Comparison of ENCODE assay signal across 21 cellular contexts in the genomic region with DNA sequence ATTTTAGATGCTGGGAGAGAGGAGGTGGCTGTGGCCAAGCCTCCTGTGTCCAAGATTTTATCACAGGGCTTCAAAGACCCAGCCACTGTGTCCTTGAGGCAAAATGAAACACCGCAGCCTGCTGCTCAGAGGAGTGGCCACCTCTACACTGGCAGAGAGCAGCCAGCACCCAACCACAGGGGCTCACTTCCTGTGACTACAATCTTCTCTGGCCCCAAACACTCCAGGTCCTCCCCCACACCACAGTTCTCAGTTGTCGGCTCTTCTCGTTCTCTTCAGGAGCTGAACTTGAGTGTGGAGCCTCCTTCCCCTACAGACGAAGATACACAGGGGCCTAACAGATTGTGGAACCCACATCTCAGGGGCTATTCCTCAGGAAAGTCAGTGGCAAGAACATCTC. TPM values are rescaled to one million over a fixed set of nuclear protein-coding genes. Genes with fewer than 3 reads are reported as not detected.
A peak's percentile ranks its signal among the peaks of the same experiment; 100 is the strongest.
DNase-seq lines count a peak whose midpoint lies in the region; ATAC-seq and TF ChIP-seq lines count a peak whose summit lies in the region.
"Had no signal": no experiment of that assay in that cellular context is flagged by ENCODE, and none has a peak within 500 bp of the region (broad histone marks: within the 10 kb centered on the region; RNA-seq: fewer than 3 reads in every experiment).

No MANE protein-coding gene starts in this region.

- no peak overlapping the region for H3K27ac ChIP-seq in CD4-positive, alpha-beta T cell (ENCODE audit: low read depth, low read length)
- H3K27ac ChIP-seq: A549, ascending aorta, ovary had no signal

- peak; percentile 80 for ATAC-seq in activated CD8-positive, alpha-beta memory T cell treated with anti-CD3 and anti-CD28 coated beads, Interleukin-2, amount 10 ng/mL, durations not matched to agents 7 days and 5 days
- peak; percentile 78 for ATAC-seq in activated naive CD8-positive, alpha-beta T cell treated with anti-CD3 and anti-CD28 coated beads, Interleukin-2, amount 50 U/mL, for 24 hours
- ATAC-seq in stimulated activated naive CD8-positive, alpha-beta T cell treated with anti-CD3 and anti-CD28 coated beads, Interleukin-15, amount 100 ng/mL, for 72 hours = peak; percentile 86
- no peak for ATAC-seq in left ventricle myocardium superior
- ATAC-seq in CD4-positive, alpha-beta T cell (ENCODE audit: poor library complexity) = no peak
- ATAC-seq: A549, sciatic nerve had no signal

- no peak for TF ChIP-seq CTCF in CD4-positive, alpha-beta T cell (IDR thresholded peaks at IDR 0.05)

- POLR2A ChIA-PET in CD4-positive, alpha-beta T cell (lab: Charles Lee) = no interaction called here

- H3K4me3 Mint-ChIP-seq in activated CD8-positive, alpha-beta memory T cell treated with anti-CD3 and anti-CD28 coated beads, Interleukin-2, amount 10 ng/mL, durations not matched to agents 7 days and 5 days = no peak overlapping the region
- H3K4me3 Mint-ChIP-seq in T-helper 2 cell treated with Interferon-gamma antibody and Interleukin-4, amounts not matched to agents 5 μg/mL and 100 μg/mL, for 36 hours = no peak overlapping the region
- H3K4me3 Mint-ChIP-seq in activated naive CD8-positive, alpha-beta T cell treated with anti-CD3 and anti-CD28 coated beads, Interleukin-2, amount 50 U/mL, for 24 hours = no peak overlapping the region
- H3K4me3 Mint-ChIP-seq in stimulated activated naive CD8-positive, alpha-beta T cell treated with anti-CD3 and anti-CD28 coated beads, Interleukin-15, amount 100 ng/mL, for 72 hours = no peak overlapping the region
- no peak overlapping the region for H3K4me3 Mint-ChIP-seq in CD4-positive, alpha-beta T cell

- no peaks in the 10 kb centered on the region for H3K27me3 ChIP-seq in CD4-positive, alpha-beta T cell (ENCODE audit: control insufficient read depth, insufficient read depth, low read length)
- H3K27me3 ChIP-seq: ascending aorta, ovary had no signal

- peaks cover 30% of the 10 kb centered on the region for H3K4me1 Mint-ChIP-seq in activated CD8-positive, alpha-beta memory T cell treated with anti-CD3 and anti-CD28 coated beads, Interleukin-2, amount 10 ng/mL, durations not matched to agents 7 days and 5 days
- peaks cover 14% of the 10 kb centered on the region for H3K4me1 Mint-ChIP-seq in T-helper 2 cell treated with Interferon-gamma antibody and Interleukin-4, amounts not matched to agents 5 μg/mL and 100 μg/mL, for 36 hours (ENCODE audit: low read depth)
- H3K4me1 Mint-ChIP-seq in activated naive CD8-positive, alpha-beta T cell treated with anti-CD3 and anti-CD28 coated beads, Interleukin-2, amount 50 U/mL, for 24 hours = peaks cover 11% of the 10 kb centered on the region
- peaks cover 18% of the 10 kb centered on the region for H3K4me1 Mint-ChIP-seq in stimulated activated naive CD8-positive, alpha-beta T cell treated with anti-CD3 and anti-CD28 coated beads, Interleukin-15, amount 100 ng/mL, for 72 hours
- no peaks in the 10 kb centered on the region for H3K4me1 Mint-ChIP-seq in CD4-positive, alpha-beta T cell (ENCODE audit: low read depth)

- no peaks in the 10 kb centered on the region for H3K9me3 ChIP-seq in CD4-positive, alpha-beta T cell (ENCODE audit: control insufficient read depth, low read length)
- H3K9me3 ChIP-seq: A549, ascending aorta, ovary had no signal

- DNase-seq in activated CD8-positive, alpha-beta memory T cell treated with anti-CD3 and anti-CD28 coated beads, Interleukin-2, amount 10 ng/mL, durations not matched to agents 7 days and 5 days = peak; percentile 70
- DNase-seq in activated CD8-positive, alpha-beta memory T cell treated with anti-CD3 and anti-CD28 coated beads, Interleukin-2, amount 50 U/mL, for 4 hours = no peak
- peak; percentile 33 for DNase-seq in T-helper 2 cell treated with Interferon-gamma antibody and Interleukin-4, amounts not matched to agents 5 μg/mL and 100 μg/mL, for 36 hours (ENCODE audit: low spot score)
- DNase-seq in activated naive CD8-positive, alpha-beta T cell treated with anti-CD3 and anti-CD28 coated beads, Interleukin-2, amount 50 U/mL, for 24 hours = peak; percentile 9
- no peak for DNase-seq in stimulated activated naive CD8-positive, alpha-beta T cell treated with anti-CD3 and anti-CD28 coated beads, Interleukin-15, amount 100 ng/mL, for 72 hours
- DNase-seq in H4 (ENCODE audit: low spot score) (no peak), left ventricle myocardium superior (no peak)
- DNase-seq in CD4-positive, alpha-beta T cell = no peak
- DNase-seq: activated CD4-positive, alpha-beta T cell treated with anti-CD3 and anti-CD28 coated beads, Interleukin-2, amount 50 U/mL, for 4 hours; activated gamma-delta T cell treated with Interleukin-2 at 50 U/mL for 16 hours; DMS 273 treated with DMSO at 0.1 percent for 48 hours; effector CD4-positive, alpha-beta T cell; GDM1; Karpas-422; NCI-H1436 treated with DMSO at 0.1 percent for 48 hours; NCI-H82; ovary; T1000 had no signal

- peak overlapping the region; percentile 13 for H3K27ac Mint-ChIP-seq in activated CD8-positive, alpha-beta memory T cell treated with anti-CD3 and anti-CD28 coated beads, Interleukin-2, amount 10 ng/mL, durations not matched to agents 7 days and 5 days
- peak overlapping the region; percentile 74 for H3K27ac Mint-ChIP-seq in T-helper 2 cell treated with Interferon-gamma antibody and Interleukin-4, amounts not matched to agents 5 μg/mL and 100 μg/mL, for 36 hours
- H3K27ac Mint-ChIP-seq in activated naive CD8-positive, alpha-beta T cell treated with anti-CD3 and anti-CD28 coated beads, Interleukin-2, amount 50 U/mL, for 24 hours = no peak overlapping the region
- H3K27ac Mint-ChIP-seq in stimulated activated naive CD8-positive, alpha-beta T cell treated with anti-CD3 and anti-CD28 coated beads, Interleukin-15, amount 100 ng/mL, for 72 hours = no peak overlapping the region
- no peak overlapping the region for H3K27ac Mint-ChIP-seq in CD4-positive, alpha-beta T cell

- H3K9me3 Mint-ChIP-seq in activated CD8-positive, alpha-beta memory T cell treated with anti-CD3 and anti-CD28 coated beads, Interleukin-2, amount 10 ng/mL, durations not matched to agents 7 days and 5 days (ENCODE audit: low read depth) = no peaks in the 10 kb centered on the region
- H3K9me3 Mint-ChIP-seq in T-helper 2 cell treated with Interferon-gamma antibody and Interleukin-4, amounts not matched to agents 5 μg/mL and 100 μg/mL, for 36 hours = no peaks in the 10 kb centered on the region
- no peaks in the 10 kb centered on the region for H3K9me3 Mint-ChIP-seq in activated naive CD8-positive, alpha-beta T cell treated with anti-CD3 and anti-CD28 coated beads, Interleukin-2, amount 50 U/mL, for 24 hours
- H3K9me3 Mint-ChIP-seq in stimulated activated naive CD8-positive, alpha-beta T cell treated with anti-CD3 and anti-CD28 coated beads, Interleukin-15, amount 100 ng/mL, for 72 hours = no peaks in the 10 kb centered on the region
- no peaks in the 10 kb centered on the region for H3K9me3 Mint-ChIP-seq in CD4-positive, alpha-beta T cell

- intact Hi-C loops in left ventricle myocardium superior (cut with micrococcal nuclease) = no loop called here
- intact Hi-C loops in CD4-positive, alpha-beta T cell (cut with DNase I, micrococcal nuclease) = no loop called here

- CTCF ChIA-PET in activated CD8-positive, alpha-beta memory T cell treated with anti-CD3 and anti-CD28 coated beads, Interleukin-2, amount 10 ng/mL, durations not matched to agents 7 days and 5 days (lab: Charles Lee) = no interaction called here
- CTCF ChIA-PET in CD4-positive, alpha-beta T cell (lab: Charles Lee) = no interaction called here

- peaks cover 4% of the 10 kb centered on the region for H3K36me3 Mint-ChIP-seq in activated CD8-positive, alpha-beta memory T cell treated with anti-CD3 and anti-CD28 coated beads, Interleukin-2, amount 10 ng/mL, durations not matched to agents 7 days and 5 days
- peaks cover 5% of the 10 kb centered on the region for H3K36me3 Mint-ChIP-seq in T-helper 2 cell treated with Interferon-gamma antibody and Interleukin-4, amounts not matched to agents 5 μg/mL and 100 μg/mL, for 36 hours (ENCODE audit: low read depth)
- peaks cover 4% of the 10 kb centered on the region for H3K36me3 Mint-ChIP-seq in activated naive CD8-positive, alpha-beta T cell treated with anti-CD3 and anti-CD28 coated beads, Interleukin-2, amount 50 U/mL, for 24 hours (ENCODE audit: low read depth)
- no peaks in the 10 kb centered on the region for H3K36me3 Mint-ChIP-seq in CD4-positive, alpha-beta T cell (ENCODE audit: low read depth)

- H3K27me3 Mint-ChIP-seq in activated CD8-positive, alpha-beta memory T cell treated with anti-CD3 and anti-CD28 coated beads, Interleukin-2, amount 10 ng/mL, durations not matched to agents 7 days and 5 days = no peaks in the 10 kb centered on the region
- no peaks in the 10 kb centered on the region for H3K27me3 Mint-ChIP-seq in T-helper 2 cell treated with Interferon-gamma antibody and Interleukin-4, amounts not matched to agents 5 μg/mL and 100 μg/mL, for 36 hours (ENCODE audit: low read depth)
- no peaks in the 10 kb centered on the region for H3K27me3 Mint-ChIP-seq in activated naive CD8-positive, alpha-beta T cell treated with anti-CD3 and anti-CD28 coated beads, Interleukin-2, amount 50 U/mL, for 24 hours
- H3K27me3 Mint-ChIP-seq in stimulated activated naive CD8-positive, alpha-beta T cell treated with anti-CD3 and anti-CD28 coated beads, Interleukin-15, amount 100 ng/mL, for 72 hours = no peaks in the 10 kb centered on the region
- H3K27me3 Mint-ChIP-seq in CD4-positive, alpha-beta T cell = no peaks in the 10 kb centered on the region

RNA-seq across cellular contexts. Expression of gene CDAN1, which starts 45.6 kb away (rescaled TPM):
- 10 to 100 TPM; 29.0 to 39.2 TPM for total RNA-seq in activated CD8-positive, alpha-beta memory T cell treated with anti-CD3 and anti-CD28 coated beads, Interleukin-2, amount 10 ng/mL, durations not matched to agents 7 days and 5 days
- 8.2 and 11.6 TPM in 2 replicates for total RNA-seq in H4 (2014; rRNA removed; shearing (Covaris generic))
- 4.8 TPM for total RNA-seq in left ventricle myocardium superior
- 10 to 100 TPM; 23.2 to 24.7 TPM for total RNA-seq in CD4-positive, alpha-beta T cell

Comparison
In these comparisons a context has a peak if more than half of its experiments do, and no peak if none do; other contexts are left out.
1. DNase-seq: peak in activated CD8-positive, alpha-beta memory T cell treated with anti-CD3 and anti-CD28 coated beads, Interleukin-2, amount 10 ng/mL, durations not matched to agents 7 days and 5 days (single experiment), T-helper 2 cell treated with Interferon-gamma antibody and Interleukin-4, amounts not matched to agents 5 μg/mL and 100 μg/mL, for 36 hours (single experiment) and activated naive CD8-positive, alpha-beta T cell treated with anti-CD3 and anti-CD28 coated beads, Interleukin-2, amount 50 U/mL, for 24 hours (single experiment); none in activated CD8-positive, alpha-beta memory T cell treated with anti-CD3 and anti-CD28 coated beads, Interleukin-2, amount 50 U/mL, for 4 hours (single experiment), stimulated activated naive CD8-positive, alpha-beta T cell treated with anti-CD3 and anti-CD28 coated beads, Interleukin-15, amount 100 ng/mL, for 72 hours (0 of 2), H4 (single experiment), left ventricle myocardium superior (single experiment) and CD4-positive, alpha-beta T cell (0 of 10).
2. ATAC-seq: peak in activated CD8-positive, alpha-beta memory T cell treated with anti-CD3 and anti-CD28 coated beads, Interleukin-2, amount 10 ng/mL, durations not matched to agents 7 days and 5 days (single experiment), activated naive CD8-positive, alpha-beta T cell treated with anti-CD3 and anti-CD28 coated beads, Interleukin-2, amount 50 U/mL, for 24 hours (single experiment) and stimulated activated naive CD8-positive, alpha-beta T cell treated with anti-CD3 and anti-CD28 coated beads, Interleukin-15, amount 100 ng/mL, for 72 hours (single experiment); none in left ventricle myocardium superior (single experiment) and CD4-positive, alpha-beta T cell (single experiment).
3. H3K27ac Mint-ChIP-seq: peak in activated CD8-positive, alpha-beta memory T cell treated with anti-CD3 and anti-CD28 coated beads, Interleukin-2, amount 10 ng/mL, durations not matched to agents 7 days and 5 days (single experiment) and T-helper 2 cell treated with Interferon-gamma antibody and Interleukin-4, amounts not matched to agents 5 μg/mL and 100 μg/mL, for 36 hours (single experiment); none in activated naive CD8-positive, alpha-beta T cell treated with anti-CD3 and anti-CD28 coated beads, Interleukin-2, amount 50 U/mL, for 24 hours (single experiment), stimulated activated naive CD8-positive, alpha-beta T cell treated with anti-CD3 and anti-CD28 coated beads, Interleukin-15, amount 100 ng/mL, for 72 hours (0 of 2) and CD4-positive, alpha-beta T cell (single experiment).